ENCODE assay signal across 12 cellular contexts in genomic region chr5:93189707-93190120, GRCh38.
DNase-seq lines count a peak whose midpoint lies in the region; ATAC-seq and TF ChIP-seq lines count a peak whose summit lies in the region.
"Had no signal": no experiment of that assay in that cellular context is flagged by ENCODE, and none has a peak within 500 bp of the region (broad histone marks: within the 10 kb centered on the region; RNA-seq: fewer than 3 reads in every experiment).

No MANE protein-coding gene starts in this region.

- WGBS in sigmoid colon, 2 donors = 54 to 56% methylated on average over 2 of the region's 2 CpGs

- no peak overlapping the region for H3K27ac ChIP-seq in sigmoid colon

- CTCF ChIA-PET in BJ (lab: Yijun Ruan, JAX) = no interaction called here

- no peak for ATAC-seq in GM18873 (IDR thresholded peaks at IDR 0.05; ENCODE audit: low FRiP score, unreplicated experiment)
- ATAC-seq: activated CD4-positive, CD25-positive, alpha-beta regulatory T cell treated with anti-CD3 and anti-CD28 coated beads, Interleukin-2, amount 50 U/mL, for 24 hours had no signal

- no peak for TF ChIP-seq CTCF in BJ (IDR thresholded peaks at IDR 0.05; ENCODE audit: insufficient read depth, low read depth, low read length)
- TF ChIP-seq CTCF in sigmoid colon (IDR thresholded peaks at IDR 0.05) = no peak

- no peaks in the 10 kb centered on the region for H3K36me3 ChIP-seq in BJ (ENCODE audit: control insufficient read depth, insufficient read depth, low read length)
- no peaks in the 10 kb centered on the region for H3K36me3 ChIP-seq in sigmoid colon

- POLR2A ChIA-PET in BJ (lab: Charles Lee) = interaction anchor here (0.7 kb wide), 1 partner anchor 145 kb away, joined by 3 read pairs; no protein-coding TSS in a partner anchor

- no peaks in the 10 kb centered on the region for H3K9me3 ChIP-seq in sigmoid colon
- H3K9me3 ChIP-seq: Caco-2 had no signal

- TF ChIP-seq EP300 in sigmoid colon (IDR thresholded peaks at IDR 0.05) = no peak

- H3K27me3 ChIP-seq in BJ (ENCODE audit: control insufficient read depth, insufficient read depth, low read length) = no peaks in the 10 kb centered on the region
- no peaks in the 10 kb centered on the region for H3K27me3 ChIP-seq in sigmoid colon

- intact Hi-C loops in sigmoid colon (cut with DNase I) = no loop called here

- no peaks in the 10 kb centered on the region for H3K4me1 ChIP-seq in sigmoid colon

- DNase-seq in BJ (ENCODE audit: low read depth) = peak; percentile 86
- peak; percentile 98 for DNase-seq in HT1080 (ENCODE audit: low read depth)
- DNase-seq in astrocyte of the hippocampus (ENCODE audit: low read depth, low spot score) = peak; percentile 77
- peak; percentile 98 for DNase-seq in kidney glomerular epithelial cell (lab: John Stamatoyannopoulos, UW)
- no peak for DNase-seq in sigmoid colon
- DNase-seq in medulla oblongata (ENCODE audit: extremely low spot score) = no peak
- DNase-seq in DMS153 treated with DMSO at 0.1 percent for 48 hours (lab: John Stamatoyannopoulos, UW; ENCODE audit: unreplicated experiment) = no peak
- DNase-seq: activated effector memory CD4-positive, alpha-beta T cell treated with Interleukin-2 at 50 U/mL for 16 hours; Caco-2; stimulated activated CD4-positive, alpha-beta T cell treated with anti-CD3 and anti-CD28 coated beads, Interleukin-4, amount 100 ng/mL, for 24 hours had no signal

- TF ChIP-seq POLR2A in sigmoid colon (IDR thresholded peaks at IDR 0.05) = no peak

- H3K4me3 ChIP-seq in BJ (ENCODE audit: low read depth, low read length) (no peak overlapping the region), sigmoid colon (no peak overlapping the region)

Comparison
In these comparisons a context has a peak if more than half of its experiments do, and no peak if none do; other contexts are left out.
1. DNase-seq: peak in BJ (single experiment), HT1080 (single experiment), astrocyte of the hippocampus (single experiment) and kidney glomerular epithelial cell (single experiment); none in sigmoid colon (single experiment), medulla oblongata (single experiment) and DMS153 treated with DMSO at 0.1 percent for 48 hours (single experiment).